Comparison of ENCODE assay signal across 8 cellular contexts in genomic region chr2:37156071-37156856, GRCh38. TPM values are rescaled to one million over a fixed set of nuclear protein-coding genes. Genes with fewer than 3 reads are reported as not detected.
DNase-seq lines count a peak whose midpoint lies in the region; ATAC-seq and TF ChIP-seq lines count a peak whose summit lies in the region.

No MANE protein-coding gene starts in this region.

- CTCF ChIA-PET in Panc1 (lab: Charles Lee) = no interaction called here

- DNase-seq in Ammon's horn (ENCODE audit: low spot score) (peak; percentile 40), Panc1 (ENCODE audit: low read depth, low spot score) (no peak), amniotic stem cell (lab: John Stamatoyannopoulos, UW) (peak; percentile 22), right atrium auricular region (ENCODE audit: low spot score) (peak; percentile 74), progenitor cell of endocrine pancreas (ENCODE audit: low spot score, unreplicated experiment) (no peak)

- intact Hi-C loops in Panc1 (cut with micrococcal nuclease; ENCODE audit: unreplicated experiment) = no loop called here

- H3K4me1 ChIP-seq in Panc1 (ENCODE audit: control insufficient read depth, insufficient read depth, low read length) (peaks cover 11% of the 10 kb centered on the region), right atrium auricular region (peaks cover 0 to 18% of the 10 kb centered on the region in 2 donors)

- H3K27me3 ChIP-seq in Panc1 (ENCODE audit: control insufficient read depth, insufficient read depth, low read length) = no peaks in the 10 kb centered on the region
- H3K27me3 ChIP-seq in right atrium auricular region = no peaks in the 10 kb centered on the region

- H3K36me3 ChIP-seq in Panc1 (ENCODE audit: control insufficient read depth, insufficient read depth, low read length) (no peaks in the 10 kb centered on the region), right atrium auricular region (no peaks in the 10 kb centered on the region)

- H3K4me3 Mint-ChIP-seq in progenitor cell of endocrine pancreas (ENCODE audit: low read depth) = peak overlapping the region; percentile 79

- BruUV-seq in Panc1 (replicated peaks; lab: Mats Ljungman, UMichigan) = no TSS peak

- peaks cover 14% of the 10 kb centered on the region for H3K4me1 Mint-ChIP-seq in progenitor cell of endocrine pancreas (ENCODE audit: low read depth)

- H3K27ac ChIP-seq in Panc1 (ENCODE audit: low read length) (peak overlapping the region; percentile 80), right atrium auricular region (peak overlapping the region; percentile 83 to 86)

- in situ Hi-C loops in Panc1 (cut with HindIII; ENCODE audit: low pct_unique_long_range_greater_than_20kb, low sequenced_read_pairs) = no loop called here

- H3K9me3 ChIP-seq in Panc1 (ENCODE audit: control insufficient read depth, insufficient read depth, low read depth, low read length) = no peaks in the 10 kb centered on the region
- no peaks in the 10 kb centered on the region for H3K9me3 ChIP-seq in right atrium auricular region

- peaks cover 6% of the 10 kb centered on the region for H3K9me3 Mint-ChIP-seq in progenitor cell of endocrine pancreas (ENCODE audit: low read depth)

- peaks cover 9% of the 10 kb centered on the region for H3K27me3 Mint-ChIP-seq in progenitor cell of endocrine pancreas

- peak; percentile 4 for ATAC-seq in GM18861 (IDR thresholded peaks at IDR 0.05; ENCODE audit: unreplicated experiment)
- peak; percentile 18 for ATAC-seq in HG03135 (IDR thresholded peaks at IDR 0.05; ENCODE audit: unreplicated experiment)
- ATAC-seq in Panc1 = peak; percentile 78
- ATAC-seq in HG02970 (IDR thresholded peaks at IDR 0.05; ENCODE audit: low FRiP score, unreplicated experiment) = no peak

- peaks cover 24% of the 10 kb centered on the region for H3K36me3 Mint-ChIP-seq in progenitor cell of endocrine pancreas (ENCODE audit: insufficient read depth)

- TF ChIP-seq CTCF in Panc1 (IDR thresholded peaks at IDR 0.05) (no peak), right atrium auricular region (IDR thresholded peaks at IDR 0.05) (no peak), progenitor cell of endocrine pancreas (IDR thresholded peaks at IDR 0.05; ENCODE audit: unreplicated experiment) (no peak)

- H3K27ac Mint-ChIP-seq in progenitor cell of endocrine pancreas = peak overlapping the region; percentile 96

- POLR2A ChIA-PET in Panc1 (lab: Charles Lee) = interaction anchor here (0.6 kb wide), 1 partner anchor 39 kb away, joined by 5 read pairs; no protein-coding TSS in a partner anchor

- H3K4me3 ChIP-seq in Panc1 (ENCODE audit: low read depth in 2 of 2, low read length in 2 of 2) (peak overlapping the region; percentile 65 to 86), right atrium auricular region (peak overlapping the region; percentile 87)

RNA-seq across cellular contexts. Expression of gene EIF2AK2, which starts 0.5 kb away (rescaled TPM):
- 44.3 TPM for total RNA-seq in Panc1 (2021; ENCODE audit: unreplicated experiment)
- 10.1 TPM for polyA plus RNA-seq in Panc1 (2012; ENCODE audit: insufficient read length)
- total RNA-seq in right atrium auricular region = 10 to 100 TPM; 12.5 to 13.4 TPM
- 34.7 and 36.5 TPM in 2 replicates for total RNA-seq in progenitor cell of endocrine pancreas

RNA-seq across cellular contexts. Expression of gene SULT6B1, which starts 32.2 kb away (rescaled TPM):
- total RNA-seq in Panc1 (2021; ENCODE audit: unreplicated experiment) (not detected), right atrium auricular region (not detected), progenitor cell of endocrine pancreas (not detected in 2 replicates)
- not detected for polyA plus RNA-seq in Panc1 (2012; ENCODE audit: insufficient read length)

RNA-seq across cellular contexts. Expression of gene CEBPZOS, which starts 40.0 kb away (rescaled TPM):
- total RNA-seq in Panc1 (2021; ENCODE audit: unreplicated experiment) = 49.3 TPM
- polyA plus RNA-seq in Panc1 (2012; ENCODE audit: insufficient read length) = 18.5 TPM
- 10 to 100 TPM; 21.1 to 37.9 TPM for total RNA-seq in right atrium auricular region
- total RNA-seq in progenitor cell of endocrine pancreas = 0.84 and 1.0 TPM in 2 replicates

Comparison
In these comparisons a context has a peak if more than half of its experiments do, and no peak if none do; other contexts are left out.
1. DNase-seq: peak in Ammon's horn (single experiment), amniotic stem cell (single experiment) and right atrium auricular region (single experiment); none in Panc1 (single experiment) and progenitor cell of endocrine pancreas (single experiment).
2. RNA of gene CEBPZOS, which starts 40.0 kb away (total RNA-seq): 49.3 TPM in Panc1 (single experiment) and 21.1 to 37.9 TPM in right atrium auricular region; 0.84 to 1.0 TPM in progenitor cell of endocrine pancreas; every median in the first group is over 10 times any median in the second.